Comparison of ENCODE assay signal across 8 cellular contexts in the genomic region with DNA sequence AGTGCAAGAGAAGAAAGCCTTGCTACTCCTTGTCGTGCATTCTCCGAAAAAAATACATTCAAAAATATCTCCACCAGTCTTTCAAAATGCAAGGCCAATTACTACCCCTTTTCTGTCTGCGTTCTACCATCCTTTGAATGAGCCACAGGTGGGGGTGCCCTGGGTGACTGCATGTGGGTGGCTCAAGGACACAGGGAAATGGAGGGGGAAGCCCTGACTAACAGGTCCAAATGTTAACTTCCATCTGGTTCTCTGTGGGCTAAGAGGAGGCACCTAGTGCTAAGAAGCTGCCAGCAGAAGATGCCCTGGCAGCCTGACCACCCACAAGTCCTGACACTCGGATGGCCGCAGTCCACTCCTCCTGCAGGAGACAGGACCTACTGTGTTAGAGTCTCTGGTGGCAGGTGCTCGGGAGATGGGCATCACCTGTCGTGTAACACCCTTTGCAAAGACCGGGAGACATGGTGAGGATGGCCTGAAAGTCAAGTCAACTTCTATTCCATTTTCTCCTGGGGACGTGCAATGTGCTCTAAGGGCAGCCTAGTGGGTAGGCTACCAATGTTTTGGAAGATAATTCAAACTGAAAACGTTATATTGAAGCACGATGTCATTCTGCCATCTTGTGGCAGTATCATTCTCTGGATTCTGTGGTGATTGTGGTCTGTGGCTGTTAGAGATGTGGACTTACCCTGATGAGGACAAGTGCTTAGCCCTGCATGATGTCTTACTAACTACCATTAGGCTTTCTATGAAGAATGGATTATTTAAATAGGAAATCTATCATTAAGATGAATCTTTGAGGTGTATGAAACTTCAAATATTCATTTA. TPM values are rescaled to one million over a fixed set of nuclear protein-coding genes. Genes with fewer than 3 reads are reported as not detected.
DNase-seq lines count a peak whose midpoint lies in the region; ATAC-seq and TF ChIP-seq lines count a peak whose summit lies in the region.

No MANE protein-coding gene starts in this region.

- peak; percentile 2 for DNase-seq in NCI-H2029 (lab: John Stamatoyannopoulos, UW)
- no peak for DNase-seq in NCI-H2029 treated with DMSO at 0.1 percent for 48 hours (lab: John Stamatoyannopoulos, UW)
- DNase-seq in dedifferentiated amniotic fluid mesenchymal stem cell (ENCODE audit: extremely low spot score): peak; percentile 66
- peak; percentile 87 for DNase-seq in myocyte (ENCODE audit: low read depth)
- no peak for DNase-seq in substantia nigra (lab: John Stamatoyannopoulos, UW)

- ATAC-seq in GM19467 (IDR thresholded peaks at IDR 0.05; ENCODE audit: unreplicated experiment) (peak; percentile 93), HG03558 (IDR thresholded peaks at IDR 0.05; ENCODE audit: extremely low read depth, unreplicated experiment) (peak; percentile 93), SK-N-SH treated with all-trans-retinoic acid at 6 μM for 48 hours (peak; percentile 44; the same call in 2 of the 3 replicates)

- no peak overlapping the region for H3K27ac ChIP-seq in substantia nigra (ENCODE audit: low read depth, low read length, poor library complexity, severe bottlenecking)

TF ChIP-seq in SK-N-SH treated with all-trans-retinoic acid at 6 μM for 48 hours, 23 proteins besides CTCF, POLR2A, EP300 and RAD21:
- TF ChIP-seq BACH2 (CRISPR knock-in tag; IDR thresholded peaks at IDR 0.05; ENCODE audit: borderline replicate concordance) (no peak), ZFP30 (CRISPR knock-in tag; IDR thresholded peaks at IDR 0.05) (no peak)
- TF ChIP-seq, protein P1, sequence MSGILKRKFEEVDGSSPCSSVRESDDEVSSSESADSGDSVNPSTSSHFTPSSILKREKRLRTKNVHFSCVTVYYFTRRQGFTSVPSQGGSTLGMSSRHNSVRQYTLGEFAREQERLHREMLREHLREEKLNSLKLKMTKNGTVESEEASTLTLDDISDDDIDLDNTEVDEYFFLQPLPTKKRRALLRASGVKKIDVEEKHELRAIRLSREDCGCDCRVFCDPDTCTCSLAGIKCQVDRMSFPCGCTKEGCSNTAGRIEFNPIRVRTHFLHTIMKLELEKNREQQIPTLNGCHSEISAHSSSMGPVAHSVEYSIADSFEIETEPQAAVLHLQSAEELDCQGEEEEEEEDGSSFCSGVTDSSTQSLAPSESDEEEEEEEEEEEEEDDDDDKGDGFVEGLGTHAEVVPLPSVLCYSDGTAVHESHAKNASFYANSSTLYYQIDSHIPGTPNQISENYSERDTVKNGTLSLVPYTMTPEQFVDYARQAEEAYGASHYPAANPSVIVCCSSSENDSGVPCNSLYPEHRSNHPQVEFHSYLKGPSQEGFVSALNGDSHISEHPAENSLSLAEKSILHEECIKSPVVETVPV (CRISPR knock-in tag; IDR thresholded peaks at IDR 0.05): no peak

RNA-seq across cellular contexts. Expression of a gene that starts 27.4 kb away (rescaled TPM):
- total RNA-seq in myocyte: 81.3 and 85.3 TPM in 2 replicates
- polyA plus RNA-seq in myocyte (2012): 146 TPM

RNA-seq across cellular contexts. Expression of a gene that starts 50.7 kb away (rescaled TPM):
- total RNA-seq in myocyte: under 0.01 TPM in 1 of 2 replicates, not detected in the other
- polyA plus RNA-seq in myocyte (2012): 0.03 TPM

Comparison
In these comparisons a context has a peak if more than half of its experiments do, and no peak if none do; other contexts are left out.
1. DNase-seq: peak in NCI-H2029 (single experiment), dedifferentiated amniotic fluid mesenchymal stem cell (single experiment) and myocyte (single experiment); none in NCI-H2029 treated with DMSO at 0.1 percent for 48 hours (single experiment) and substantia nigra (0 of 49).
2. Peak in every context shown above with its lines, with median percentiles within 50 percentile points of each other: ATAC-seq.